Comparison of ENCODE assay signal across 22 cellular contexts in the genomic region with DNA sequence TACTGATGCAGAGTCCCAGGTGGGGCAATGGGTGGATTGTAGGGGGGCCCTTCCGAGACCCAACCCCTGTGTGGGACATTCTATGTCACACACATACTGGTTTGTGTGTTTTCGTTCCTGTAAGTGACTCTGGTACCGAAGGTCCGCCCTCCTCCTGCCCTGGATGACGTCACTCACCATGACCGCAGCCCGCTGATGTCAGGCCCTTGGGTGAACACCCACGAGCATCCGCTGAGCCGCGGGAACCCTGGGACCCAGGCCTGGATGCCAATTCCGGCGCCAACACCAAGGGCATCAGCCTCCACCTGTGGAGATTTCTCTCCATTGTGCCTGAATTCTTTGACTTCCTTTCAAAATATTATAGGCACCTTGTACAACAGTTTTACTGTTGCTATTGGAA.
"Had no signal": no experiment of that assay in that cellular context is flagged by ENCODE, and none has a peak within 500 bp of the region (broad histone marks: within the 10 kb centered on the region; RNA-seq: fewer than 3 reads in every experiment).

No MANE protein-coding gene starts in this region.

- H3K27me3 ChIP-seq: colonic mucosa, hepatocyte, sigmoid colon, stomach, transverse colon had no signal

- DNase-seq: colonic mucosa; dermis blood vessel endothelial cell; endodermal cell; foreskin melanocyte; head of caudate nucleus; left colon; left ventricle myocardium superior; mesenchymal stem cell; midbrain; sigmoid colon; stimulated activated CD4-positive, alpha-beta T cell treated with anti-CD3 and anti-CD28 coated beads, Interleukin-2, amount 100 ng/mL, for 24 hours; stimulated activated CD4-positive, alpha-beta T cell treated with anti-CD3 and anti-CD28 coated beads, Interleukin-4, amount 100 ng/mL, for 4 hours; stimulated activated naive B cell treated with anti-CD40 and anti-IgM and Interleukin-4, amounts not matched to agents 10 μg/mL and 1 μg/mL and 100 μg/mL, for 72 hours; stomach; substantia nigra; transverse colon had no signal

- H3K79me2 ChIP-seq: hepatocyte had no signal

- H3K36me3 ChIP-seq: colonic mucosa, sigmoid colon, stomach, thoracic aorta, transverse colon had no signal

- ATAC-seq: left colon; left ventricle myocardium superior; natural killer cell treated with Interleukin-12 subunit alpha and Interleukin-12 subunit beta and Interleukin-15 and Interleukin-18, amount 100 ng/mL, for 72 hours; stimulated activated naive B cell treated with anti-CD40 and anti-IgM and Interleukin-4, amounts not matched to agents 10 μg/mL and 1 μg/mL and 100 μg/mL, for 72 hours had no signal

- H2AFZ ChIP-seq: hepatocyte had no signal

- FAIRE-seq: endothelial cell of umbilical vein had no signal

- H3K4me3 ChIP-seq: colonic mucosa, hepatocyte, lung, sigmoid colon, skin epidermis, stomach, thoracic aorta, transverse colon had no signal

- H3K4me2 ChIP-seq: hepatocyte had no signal

- H3K4me1 ChIP-seq: colonic mucosa, sigmoid colon, stomach, transverse colon had no signal

- H3K27ac ChIP-seq: colonic mucosa, hepatocyte, sigmoid colon, skin epidermis, stomach, thoracic aorta, transverse colon had no signal

- H3K9me3 ChIP-seq: colonic mucosa, sigmoid colon, stomach, thoracic aorta, transverse colon had no signal
